9 cellular contexts compared by ENCODE assay signal in genomic region chr14:60485600-60486251, GRCh38.
DNase-seq lines count a peak whose midpoint lies in the region; ATAC-seq lines count a peak whose summit lies in the region.
"Had no signal": no experiment of that assay in that cellular context is flagged by ENCODE, and none has a peak within 500 bp of the region (broad histone marks: within the 10 kb centered on the region; RNA-seq: fewer than 3 reads in every experiment).

Gene C14orf39 (minus strand): TSS chr14:60486063. CDS start chr14:60485078, 985 bp downstream.

- H3K4me3 ChIP-seq in skeletal muscle cell (ENCODE audit: low read depth, low read length): peak within 1 kb of the TSS; percentile 70

- ATAC-seq in GM18867 (IDR thresholded peaks at IDR 0.05; ENCODE audit: unreplicated experiment) (peak; percentile 72), GM21367 (IDR thresholded peaks at IDR 0.05; ENCODE audit: unreplicated experiment) (no peak), HG03045 (IDR thresholded peaks at IDR 0.05; ENCODE audit: unreplicated experiment) (no peak)

- DNase-seq in OCI-M1 (lab: John Stamatoyannopoulos, UW) (peak; percentile 89), fibroblast of peridontal ligament (ENCODE audit: extremely low read depth) (peak; percentile 64), skeletal muscle cell (ENCODE audit: low read depth) (peak; percentile 26), NCI-H1694 (lab: John Stamatoyannopoulos, UW) (no peak)
- no peak for DNase-seq in central memory CD4-positive, alpha-beta T cell
- DNase-seq: activated CD4-positive, alpha-beta T cell treated with anti-CD3 and anti-CD28 coated beads, Interleukin-2, amount 50 U/mL, for 4 hours had no signal

Comparison
In these comparisons a context has a peak if more than half of its experiments do, and no peak if none do; other contexts are left out.
1. DNase-seq: peak in OCI-M1 (single experiment), fibroblast of peridontal ligament (single experiment) and skeletal muscle cell (single experiment); none in NCI-H1694 (single experiment) and central memory CD4-positive, alpha-beta T cell (single experiment).